11 cellular contexts compared by ENCODE assay signal in the genomic region with DNA sequence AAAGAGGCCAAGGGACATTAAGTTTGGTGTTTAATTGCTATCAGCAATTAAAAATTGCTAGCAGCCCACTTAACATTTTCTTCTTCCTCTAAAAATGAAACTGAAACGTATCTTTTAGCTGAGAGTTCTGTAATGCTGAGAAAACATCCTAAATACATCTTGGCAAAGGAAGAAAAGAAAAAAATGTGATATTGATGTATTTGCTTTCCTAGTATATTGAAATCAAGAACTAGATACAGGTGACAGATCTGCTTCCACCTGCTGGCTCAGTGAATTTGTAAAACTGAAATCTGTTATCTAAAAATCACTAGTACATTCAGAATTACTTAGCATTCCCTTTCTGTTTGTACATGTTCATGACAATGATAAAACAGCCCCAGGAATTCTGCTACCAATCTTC.
DNase-seq lines count a peak whose midpoint lies in the region; ATAC-seq and FAIRE-seq lines count a peak whose summit lies in the region.
"Had no signal": no experiment of that assay in that cellular context is flagged by ENCODE, and none has a peak within 500 bp of the region (broad histone marks: within the 10 kb centered on the region; RNA-seq: fewer than 3 reads in every experiment).

No MANE protein-coding gene starts in this region.

- intact Hi-C loops in naive thymus-derived CD4-positive, alpha-beta T cell (cut with micrococcal nuclease), result no loop called here

- peak overlapping the region; percentile 81 for H3K4me3 ChIP-seq in CD4-positive, CD25-positive, alpha-beta regulatory T cell (ENCODE audit: low read depth, low read length)
- peak overlapping the region; percentile 1 for H3K4me3 ChIP-seq in naive thymus-derived CD4-positive, alpha-beta T cell (ENCODE audit: low read length)
- H3K4me3 ChIP-seq in MG63, result no peak overlapping the region
- no peak overlapping the region for H3K4me3 ChIP-seq in small intestine (ENCODE audit: low read depth in 1 of 2, low read length in 2 of 2)

- CTCF ChIA-PET in naive thymus-derived CD4-positive, alpha-beta T cell (lab: Charles Lee), result interaction anchor here (0.7 kb wide), 1 partner anchor 271 kb away, joined by 3 read pairs; no protein-coding TSS in a partner anchor

- ATAC-seq in CD4-positive, CD25-positive, alpha-beta regulatory T cell (ENCODE audit: low read depth in 2 of 2), result peak in 1 of 2 donors; percentile 28
- no peak for ATAC-seq in naive thymus-derived CD4-positive, alpha-beta T cell

- peak overlapping the region; percentile 35 for H3K27ac ChIP-seq in CD4-positive, CD25-positive, alpha-beta regulatory T cell (ENCODE audit: insufficient read depth, low read length, poor library complexity, severe bottlenecking)
- no peak overlapping the region for H3K27ac ChIP-seq in naive thymus-derived CD4-positive, alpha-beta T cell (ENCODE audit: low read depth, low read length)
- no peak overlapping the region for H3K27ac ChIP-seq in small intestine (ENCODE audit: low read depth in 1 of 2, low read length in 1 of 2)

- H3K4me1 Mint-ChIP-seq in CD4-positive, CD25-positive, alpha-beta regulatory T cell, result peaks cover 26 to 66% (median 49%) of the 10 kb centered on the region in 4 donors
- peaks cover 56% of the 10 kb centered on the region for H3K4me1 Mint-ChIP-seq in activated naive CD8-positive, alpha-beta T cell (ENCODE audit: low read depth)
- H3K4me1 Mint-ChIP-seq in naive thymus-derived CD4-positive, alpha-beta T cell, result peaks cover 16 to 95% (median 64%) of the 10 kb centered on the region in 7 donors
- H3K4me1 Mint-ChIP-seq: nephron had no signal

- no peaks in the 10 kb centered on the region for H3K9me3 ChIP-seq in CD4-positive, CD25-positive, alpha-beta regulatory T cell (ENCODE audit: control insufficient read depth in 2 of 2, low read length in 2 of 2)
- no peaks in the 10 kb centered on the region for H3K9me3 ChIP-seq in naive thymus-derived CD4-positive, alpha-beta T cell (ENCODE audit: control insufficient read depth in 2 of 3, low read length in 3 of 3)
- H3K9me3 ChIP-seq in MG63 (no peaks in the 10 kb centered on the region), small intestine (ENCODE audit: control insufficient read depth, low read depth) (no peaks in the 10 kb centered on the region)

- DNase-seq in CD4-positive, CD25-positive, alpha-beta regulatory T cell, result peak in 1 of 3 donors; percentile 39
- DNase-seq in GM19239 (ENCODE audit: insufficient read length, low spot score), result peak; percentile 8
- DNase-seq in naive thymus-derived CD4-positive, alpha-beta T cell, result peak in 5 of 9 donors; percentile 3 to 13 (median 4)
- DNase-seq in SIG-M5 (lab: John Stamatoyannopoulos, UW), result no peak
- DNase-seq in MG63, result no peak
- no peak for DNase-seq in SHP77 (lab: John Stamatoyannopoulos, UW)
- DNase-seq in small intestine, result no peak
- DNase-seq: hypothalamus, NCI-H1930 had no signal

- H3K4me3 Mint-ChIP-seq in CD4-positive, CD25-positive, alpha-beta regulatory T cell, result peak overlapping the region; percentile 2 to 77 (median 63)
- H3K4me3 Mint-ChIP-seq in activated naive CD8-positive, alpha-beta T cell, result peak overlapping the region; percentile 62
- peak overlapping the region; percentile 30 to 76 (median 66) for H3K4me3 Mint-ChIP-seq in naive thymus-derived CD4-positive, alpha-beta T cell
- H3K4me3 Mint-ChIP-seq: nephron had no signal

- H3K27me3 Mint-ChIP-seq in CD4-positive, CD25-positive, alpha-beta regulatory T cell, result no peaks in the 10 kb centered on the region
- H3K27me3 Mint-ChIP-seq in activated naive CD8-positive, alpha-beta T cell, result no peaks in the 10 kb centered on the region
- H3K27me3 Mint-ChIP-seq in naive thymus-derived CD4-positive, alpha-beta T cell, result no peaks in the 10 kb centered on the region

- peaks cover 4% of the 10 kb centered on the region for H3K4me1 ChIP-seq in CD4-positive, CD25-positive, alpha-beta regulatory T cell (ENCODE audit: control insufficient read depth, insufficient read depth, low read length, poor library complexity, severe bottlenecking)
- H3K4me1 ChIP-seq in naive thymus-derived CD4-positive, alpha-beta T cell (ENCODE audit: control insufficient read depth in 2 of 2, insufficient read depth in 2 of 2, low read length in 2 of 2), result peaks cover 5% of the 10 kb centered on the region in 2 donors
- peaks cover 0 to 6% of the 10 kb centered on the region in 2 donors for H3K4me1 ChIP-seq in small intestine (ENCODE audit: control insufficient read depth in 2 of 2, insufficient read depth in 1 of 2, low read depth in 1 of 2, low read length in 1 of 2)

- FAIRE-seq in GM19239 (lab: Jason Lieb, UNC) (peak; percentile 82), small intestine (lab: Jason Lieb, UNC) (no peak)

- H3K36me3 Mint-ChIP-seq in CD4-positive, CD25-positive, alpha-beta regulatory T cell, result peaks cover 17% of the 10 kb centered on the region
- peaks cover 2% of the 10 kb centered on the region for H3K36me3 Mint-ChIP-seq in activated naive CD8-positive, alpha-beta T cell
- peaks cover 0 to 19% (median 0%) of the 10 kb centered on the region in 5 donors for H3K36me3 Mint-ChIP-seq in naive thymus-derived CD4-positive, alpha-beta T cell

- peak overlapping the region; percentile 22 to 72 (median 69) for H3K27ac Mint-ChIP-seq in CD4-positive, CD25-positive, alpha-beta regulatory T cell
- peak overlapping the region; percentile 31 for H3K27ac Mint-ChIP-seq in activated naive CD8-positive, alpha-beta T cell
- H3K27ac Mint-ChIP-seq in naive thymus-derived CD4-positive, alpha-beta T cell, result peak overlapping the region; percentile 11 to 71 (median 52)
- H3K27ac Mint-ChIP-seq: nephron had no signal

- H3K36me3 ChIP-seq in CD4-positive, CD25-positive, alpha-beta regulatory T cell (ENCODE audit: control insufficient read depth, insufficient read depth, low read length), result no peaks in the 10 kb centered on the region
- no peaks in the 10 kb centered on the region for H3K36me3 ChIP-seq in naive thymus-derived CD4-positive, alpha-beta T cell (ENCODE audit: control insufficient read depth in 2 of 3, insufficient read depth in 3 of 3, low read length in 3 of 3)
- H3K36me3 ChIP-seq in MG63, result no peaks in the 10 kb centered on the region
- H3K36me3 ChIP-seq in small intestine (ENCODE audit: control insufficient read depth in 2 of 2, insufficient read depth in 2 of 2, low read length in 2 of 2), result no peaks in the 10 kb centered on the region

- peaks cover 0 to 2% (median 0%) of the 10 kb centered on the region in 7 donors for H3K9me3 Mint-ChIP-seq in CD4-positive, CD25-positive, alpha-beta regulatory T cell
- no peaks in the 10 kb centered on the region for H3K9me3 Mint-ChIP-seq in activated naive CD8-positive, alpha-beta T cell (ENCODE audit: low read depth)
- H3K9me3 Mint-ChIP-seq in naive thymus-derived CD4-positive, alpha-beta T cell, result no peaks in the 10 kb centered on the region
- H3K9me3 Mint-ChIP-seq: nephron had no signal

- 4 to 14% (median 11%) methylated on average over 1 of the region's 1 CpG for WGBS in small intestine, 3 donors

- no peaks in the 10 kb centered on the region for H3K27me3 ChIP-seq in CD4-positive, CD25-positive, alpha-beta regulatory T cell (ENCODE audit: control insufficient read depth, insufficient read depth, low read length)
- no peaks in the 10 kb centered on the region for H3K27me3 ChIP-seq in naive thymus-derived CD4-positive, alpha-beta T cell (ENCODE audit: control insufficient read depth in 2 of 2, insufficient read depth in 2 of 2, low read length in 2 of 2)
- H3K27me3 ChIP-seq in MG63 (no peaks in the 10 kb centered on the region), small intestine (ENCODE audit: control insufficient read depth in 2 of 2, insufficient read depth in 2 of 2, low read length in 2 of 2) (no peaks in the 10 kb centered on the region)

- POLR2A ChIA-PET in naive thymus-derived CD4-positive, alpha-beta T cell (lab: Charles Lee), result no interaction called here

Comparison
In these comparisons a context has a peak if more than half of its experiments do, and no peak if none do; other contexts are left out.
1. DNase-seq: peak in GM19239 (single experiment) and naive thymus-derived CD4-positive, alpha-beta T cell (5 of 9); none in SIG-M5 (single experiment), MG63 (single experiment), SHP77 (0 of 2) and small intestine (single experiment).
2. H3K4me3 ChIP-seq: peak in CD4-positive, CD25-positive, alpha-beta regulatory T cell (single experiment) and naive thymus-derived CD4-positive, alpha-beta T cell (single experiment); none in MG63 (single experiment) and small intestine (0 of 2).
3. Peak in every context shown above with its lines, with median percentiles within 50 percentile points of each other: H3K27ac Mint-ChIP-seq and H3K4me3 Mint-ChIP-seq.